In the genomic region with DNA sequence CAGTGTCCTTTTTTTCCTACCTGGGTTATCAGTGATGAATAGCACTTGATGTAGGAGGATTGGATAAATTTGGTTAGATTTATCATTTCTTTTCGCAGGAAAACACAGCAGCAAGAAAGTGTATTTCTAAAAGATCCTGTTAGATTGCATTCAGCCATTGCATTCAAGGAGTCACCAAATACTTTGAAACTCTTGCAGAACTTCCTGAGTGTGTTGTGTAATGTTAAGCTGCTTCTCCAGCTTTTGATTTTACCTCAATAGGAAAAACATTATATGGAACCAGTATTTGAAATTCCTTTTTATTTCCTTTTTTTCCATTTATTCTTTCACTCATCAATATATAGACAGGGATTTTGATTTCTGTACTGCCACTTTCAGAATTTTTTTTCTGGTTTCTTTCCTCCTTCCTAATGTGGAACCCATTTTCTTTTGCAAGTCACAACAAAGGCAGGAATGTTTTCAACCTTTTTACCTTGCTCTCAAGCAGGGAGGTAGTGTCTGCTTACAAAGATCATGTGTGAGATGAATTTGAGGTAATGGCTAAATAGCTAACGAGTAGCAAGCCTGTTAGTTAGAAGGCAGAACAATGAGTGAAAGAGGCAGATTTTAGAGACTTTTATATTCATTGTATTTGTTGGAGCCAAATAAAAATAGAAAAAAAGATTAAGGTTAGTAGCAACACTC, we compare ENCODE assay signal across 17 cellular contexts. TPM values are rescaled to one million over a fixed set of nuclear protein-coding genes. Genes with fewer than 3 reads are reported as not detected.
DNase-seq lines count a peak whose midpoint lies in the region; ATAC-seq and TF ChIP-seq lines count a peak whose summit lies in the region.
"Had no signal": no experiment of that assay in that cellular context is flagged by ENCODE, and none has a peak within 500 bp of the region (broad histone marks: within the 10 kb centered on the region; RNA-seq: fewer than 3 reads in every experiment).

No MANE protein-coding gene starts in this region.

- H3K36me3 ChIP-seq in BE2C = peaks cover 3% of the 10 kb centered on the region

- H3K9me3 ChIP-seq in BE2C = no peaks in the 10 kb centered on the region
- H3K9me3 ChIP-seq: SJSA1, tibial artery had no signal

- no peaks in the 10 kb centered on the region for H3K27me3 ChIP-seq in BE2C
- H3K27me3 ChIP-seq: hepatocyte, SJSA1, tibial artery had no signal

- peaks cover 2 to 15% of the 10 kb centered on the region in 2 donors for H3K36me3 Mint-ChIP-seq in activated T-cell treated with anti-CD3 and anti-CD28 coated beads, Interleukin-2, amount 50 U/mL, for 72 hours (ENCODE audit: insufficient read depth in 2 of 2)
- H3K36me3 Mint-ChIP-seq in activated T-cell treated with anti-CD3 and anti-CD28 coated beads, Interleukin-2, amount 50 U/mL, for 24 hours (ENCODE audit: low read depth) = peaks cover 74% of the 10 kb centered on the region
- peaks cover 49% of the 10 kb centered on the region for H3K36me3 Mint-ChIP-seq in stimulated activated memory B cell treated with anti-CD40 and anti-IgM and Interleukin-4, amounts not matched to agents 10 μg/mL and 1 μg/mL and 100 μg/mL, for 72 hours

- H3K9me3 Mint-ChIP-seq in activated T-cell treated with anti-CD3 and anti-CD28 coated beads, Interleukin-2, amount 50 U/mL, for 72 hours = no peaks in the 10 kb centered on the region
- no peaks in the 10 kb centered on the region for H3K9me3 Mint-ChIP-seq in activated T-cell treated with anti-CD3 and anti-CD28 coated beads, Interleukin-2, amount 50 U/mL, for 24 hours
- no peaks in the 10 kb centered on the region for H3K9me3 Mint-ChIP-seq in stimulated activated memory B cell treated with anti-CD40 and anti-IgM and Interleukin-4, amounts not matched to agents 10 μg/mL and 1 μg/mL and 100 μg/mL, for 72 hours
- H3K9me3 Mint-ChIP-seq: activated B cell treated with CpG ODN at 0.5 μM for 24 hours had no signal

- H3K4me1 Mint-ChIP-seq in activated T-cell treated with anti-CD3 and anti-CD28 coated beads, Interleukin-2, amount 50 U/mL, for 72 hours (ENCODE audit: low read depth) = no peaks in the 10 kb centered on the region
- peaks cover 13% of the 10 kb centered on the region for H3K4me1 Mint-ChIP-seq in activated T-cell treated with anti-CD3 and anti-CD28 coated beads, Interleukin-2, amount 50 U/mL, for 24 hours (ENCODE audit: low read depth)
- peaks cover 29% of the 10 kb centered on the region for H3K4me1 Mint-ChIP-seq in stimulated activated memory B cell treated with anti-CD40 and anti-IgM and Interleukin-4, amounts not matched to agents 10 μg/mL and 1 μg/mL and 100 μg/mL, for 72 hours

- no peaks in the 10 kb centered on the region; the same call in 1 of the 2 replicates for H3K4me1 ChIP-seq in BE2C
- H3K4me1 ChIP-seq: SJSA1, tibial artery had no signal

- no peaks in the 10 kb centered on the region for H3K27me3 Mint-ChIP-seq in activated T-cell treated with anti-CD3 and anti-CD28 coated beads, Interleukin-2, amount 50 U/mL, for 72 hours (ENCODE audit: low read depth)
- no peaks in the 10 kb centered on the region for H3K27me3 Mint-ChIP-seq in activated T-cell treated with anti-CD3 and anti-CD28 coated beads, Interleukin-2, amount 50 U/mL, for 24 hours
- H3K27me3 Mint-ChIP-seq in stimulated activated memory B cell treated with anti-CD40 and anti-IgM and Interleukin-4, amounts not matched to agents 10 μg/mL and 1 μg/mL and 100 μg/mL, for 72 hours = no peaks in the 10 kb centered on the region
- H3K27me3 Mint-ChIP-seq: activated B cell treated with CpG ODN at 0.5 μM for 24 hours had no signal

- TF ChIP-seq CTCF in fibroblast of mammary gland (conservative IDR thresholded peaks at IDR 0.05; ENCODE audit: control insufficient read depth, insufficient read depth, low read depth, low read length) (no peak), BE2C (IDR thresholded peaks at IDR 0.05; ENCODE audit: low read depth, low read length) (no peak)

- peak overlapping the region; percentile 68 for H3K27ac Mint-ChIP-seq in activated T-cell treated with anti-CD3 and anti-CD28 coated beads, Interleukin-2, amount 50 U/mL, for 72 hours
- no peak overlapping the region for H3K27ac Mint-ChIP-seq in activated T-cell treated with anti-CD3 and anti-CD28 coated beads, Interleukin-2, amount 50 U/mL, for 24 hours
- H3K27ac Mint-ChIP-seq in stimulated activated memory B cell treated with anti-CD40 and anti-IgM and Interleukin-4, amounts not matched to agents 10 μg/mL and 1 μg/mL and 100 μg/mL, for 72 hours = peak overlapping the region; percentile 51
- H3K27ac Mint-ChIP-seq: activated B cell treated with CpG ODN at 0.5 μM for 24 hours had no signal

- intact Hi-C loops in left colon (cut with DNase I, micrococcal nuclease) = no loop called here

- no peak overlapping the region for H3K4me3 ChIP-seq in fibroblast of mammary gland (ENCODE audit: control insufficient read depth, low read depth, low read length)
- no peak overlapping the region for H3K4me3 ChIP-seq in BE2C (ENCODE audit: low read depth, low read length)
- H3K4me3 ChIP-seq: hepatocyte, K562, SJSA1, tibial artery had no signal

- DNase-seq in activated T-cell treated with anti-CD3 and anti-CD28 coated beads, Interleukin-2, amount 50 U/mL, for 72 hours = no peak
- no peak for DNase-seq in activated T-cell treated with anti-CD3 and anti-CD28 coated beads, Interleukin-2, amount 50 U/mL, for 24 hours
- peak; percentile 7 for DNase-seq in NCI-H226
- DNase-seq in fibroblast of mammary gland (ENCODE audit: low read depth) = peak; percentile 38
- no peak for DNase-seq in BE2C
- no peak for DNase-seq in T1000 (lab: John Stamatoyannopoulos, UW)
- DNase-seq in left colon = no peak
- DNase-seq: activated B cell treated with CpG ODN at 0.5 μM for 24 hours; activated T-cell treated with anti-CD3 and anti-CD28 coated beads, Interleukin-2, amount 50 U/mL, for 1 hour; DMS53; NCI-H1930; NCI-H82; tibial artery had no signal

- no peak for ATAC-seq in activated T-cell treated with anti-CD3 and anti-CD28 coated beads, Interleukin-2, amount 50 U/mL, for 72 hours (replicated peaks in 1 of 2)
- no peak for ATAC-seq in stimulated activated memory B cell treated with anti-CD40 and anti-IgM and Interleukin-4, amounts not matched to agents 10 μg/mL and 1 μg/mL and 100 μg/mL, for 72 hours
- ATAC-seq in left colon = no peak
- ATAC-seq: K562 had no signal

- H3K4me3 Mint-ChIP-seq in activated T-cell treated with anti-CD3 and anti-CD28 coated beads, Interleukin-2, amount 50 U/mL, for 72 hours = no peak overlapping the region
- H3K4me3 Mint-ChIP-seq in activated T-cell treated with anti-CD3 and anti-CD28 coated beads, Interleukin-2, amount 50 U/mL, for 24 hours = no peak overlapping the region
- no peak overlapping the region for H3K4me3 Mint-ChIP-seq in stimulated activated memory B cell treated with anti-CD40 and anti-IgM and Interleukin-4, amounts not matched to agents 10 μg/mL and 1 μg/mL and 100 μg/mL, for 72 hours
- H3K4me3 Mint-ChIP-seq: activated B cell treated with CpG ODN at 0.5 μM for 24 hours had no signal

RNA-seq across cellular contexts. Expression of gene PPHLN1, which starts 56.2 kb away (rescaled TPM):
- 10 to 100 TPM; 56.9 to 63.1 TPM for total RNA-seq in activated T-cell treated with anti-CD3 and anti-CD28 coated beads, Interleukin-2, amount 50 U/mL, for 72 hours
- 60.8 TPM for polyA plus RNA-seq in BE2C (2012; ENCODE audit: insufficient read depth, insufficient read length, low read depth)
- total RNA-seq in left colon = 10 to 100 TPM; 38.2 to 38.5 TPM

RNA-seq across cellular contexts. Expression of gene ZCRB1, which starts 56.3 kb away (rescaled TPM):
- 100 to 1,000 TPM in 1 of 2 donors, 10 to 100 TPM in 1; 89.2 to 113 TPM for total RNA-seq in activated T-cell treated with anti-CD3 and anti-CD28 coated beads, Interleukin-2, amount 50 U/mL, for 72 hours
- polyA plus RNA-seq in BE2C (2012; ENCODE audit: insufficient read depth, insufficient read length, low read depth) = 80.5 TPM
- total RNA-seq in left colon = 10 to 100 TPM; 31.3 to 31.6 TPM

Comparison
In these comparisons a context has a peak if more than half of its experiments do, and no peak if none do; other contexts are left out.
1. DNase-seq: peak in NCI-H226 (single experiment) and fibroblast of mammary gland (single experiment); none in activated T-cell treated with anti-CD3 and anti-CD28 coated beads, Interleukin-2, amount 50 U/mL, for 72 hours (0 of 2), activated T-cell treated with anti-CD3 and anti-CD28 coated beads, Interleukin-2, amount 50 U/mL, for 24 hours (single experiment), BE2C (single experiment), T1000 (single experiment) and left colon (0 of 2).